38 cellular contexts compared by ENCODE assay signal in the genomic region with DNA sequence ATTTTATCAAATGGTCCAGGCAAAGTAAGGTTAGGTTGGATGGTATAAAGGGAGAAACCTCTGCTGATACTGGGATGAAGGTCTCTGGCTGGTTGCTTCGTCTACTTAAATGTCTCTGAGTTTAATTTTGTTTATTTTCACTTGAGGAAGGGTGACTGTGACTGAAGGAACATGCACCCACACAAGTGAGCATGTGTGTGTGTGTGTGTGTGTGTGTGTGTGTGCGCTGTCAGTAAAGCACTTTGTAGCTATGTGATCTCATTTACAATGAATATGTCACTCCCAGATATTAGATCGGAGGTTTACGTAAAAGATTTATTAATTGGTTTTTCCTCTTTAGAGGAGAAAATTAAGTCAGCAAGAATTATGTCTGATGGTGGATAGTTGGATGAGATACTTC. TPM values are rescaled to one million over a fixed set of nuclear protein-coding genes. Genes with fewer than 3 reads are reported as not detected.
"Had no signal": no experiment of that assay in that cellular context is flagged by ENCODE, and none has a peak within 500 bp of the region (broad histone marks: within the 10 kb centered on the region; RNA-seq: fewer than 3 reads in every experiment).

No MANE protein-coding gene starts in this region.

- H3K27me3 Mint-ChIP-seq: activated naive CD8-positive, alpha-beta T cell treated with anti-CD3 and anti-CD28 coated beads, Interleukin-2, amount 50 U/mL, for 24 hours had no signal

- H3K9me3 Mint-ChIP-seq: activated CD4-positive, alpha-beta memory T cell treated with anti-CD3 and anti-CD28 coated beads, Interleukin-2, amount 10 ng/mL, durations not matched to agents 7 days and 5 days; activated naive CD8-positive, alpha-beta T cell treated with anti-CD3 and anti-CD28 coated beads, Interleukin-2, amount 50 U/mL, for 24 hours had no signal

- H3K36me3 Mint-ChIP-seq: activated naive CD8-positive, alpha-beta T cell; brain had no signal

- H3K27ac Mint-ChIP-seq: activated CD4-positive, alpha-beta memory T cell treated with anti-CD3 and anti-CD28 coated beads, Interleukin-2, amount 10 ng/mL, durations not matched to agents 7 days and 5 days; activated CD8-positive, alpha-beta memory T cell treated with anti-CD3 and anti-CD28 coated beads, Interleukin-2, amount 10 ng/mL, durations not matched to agents 7 days and 5 days; activated naive CD4-positive, alpha-beta T cell treated with anti-CD3 and anti-CD28 coated beads, Interleukin-2, amount 10 ng/mL, durations not matched to agents 7 days and 5 days; activated naive CD8-positive, alpha-beta T cell; activated naive CD8-positive, alpha-beta T cell treated with anti-CD3 and anti-CD28 coated beads, Interleukin-2, amount 50 U/mL, for 24 hours; brain had no signal

- H3K36me3 ChIP-seq: Peyer's patch, WERI-Rb-1 had no signal

- ATAC-seq: activated CD8-positive, alpha-beta memory T cell treated with anti-CD3 and anti-CD28 coated beads, Interleukin-2, amount 10 ng/mL, durations not matched to agents 7 days and 5 days; activated naive CD8-positive, alpha-beta T cell treated with anti-CD3 and anti-CD28 coated beads, Interleukin-2, amount 50 U/mL, for 24 hours; PC-3; Right ventricle myocardium inferior had no signal

- DNase-seq: activated CD4-positive, alpha-beta memory T cell treated with anti-CD3 and anti-CD28 coated beads, Interleukin-2, amount 10 ng/mL, durations not matched to agents 7 days and 5 days; activated CD4-positive, alpha-beta T cell treated with anti-CD3 and anti-CD28 coated beads for 1 hour; activated CD4-positive, alpha-beta T cell treated with anti-CD3 and anti-CD28 coated beads for 48 hours; activated CD4-positive, CD25-positive, alpha-beta regulatory T cell; activated CD8-positive, alpha-beta memory T cell treated with anti-CD3 and anti-CD28 coated beads for 24 hours; activated CD8-positive, alpha-beta memory T cell treated with anti-CD3 and anti-CD28 coated beads, Interleukin-2, amount 10 ng/mL, durations not matched to agents 7 days and 5 days; activated CD8-positive, alpha-beta memory T cell treated with anti-CD3 and anti-CD28 coated beads, Interleukin-2, amount 50 U/mL, for 48 hours; activated effector memory CD4-positive, alpha-beta T cell treated with Interleukin-2 at 50 U/mL for 16 hours; activated naive CD4-positive, alpha-beta T cell treated with anti-CD3 and anti-CD28 coated beads, Interleukin-2, amount 10 ng/mL, durations not matched to agents 7 days and 5 days; activated naive CD8-positive, alpha-beta T cell treated with anti-CD3 and anti-CD28 coated beads, Interleukin-2, amount 50 U/mL, for 24 hours; activated T-cell treated with anti-CD3 and anti-CD28 coated beads, Interleukin-2, amount 50 U/mL, for 48 hours; anterior cingulate cortex; cerebellar nuclear complex; NCI-H1092 treated with DMSO at 0.1 percent for 48 hours; NCI-H1417; NCI-H146; NCI-H187; NCI-H2029 treated with DMSO at 0.1 percent for 48 hours; NCI-H2107; NCI-H2171; NCI-H510A; NCI-H526; NCI-H748 treated with DMSO at 0.1 percent for 48 hours; NK-92 treated with Interleukin-12 subunit alpha and Interleukin-12 subunit beta, amount 100 ng/mL, for 24 hours; PC-3; Peyer's patch; SIG-M5; SW 1271; T1000; WERI-Rb-1 had no signal

- H3K4me3 Mint-ChIP-seq: activated CD4-positive, alpha-beta memory T cell treated with anti-CD3 and anti-CD28 coated beads, Interleukin-2, amount 10 ng/mL, durations not matched to agents 7 days and 5 days; activated CD8-positive, alpha-beta memory T cell treated with anti-CD3 and anti-CD28 coated beads, Interleukin-2, amount 10 ng/mL, durations not matched to agents 7 days and 5 days; activated naive CD4-positive, alpha-beta T cell treated with anti-CD3 and anti-CD28 coated beads, Interleukin-2, amount 10 ng/mL, durations not matched to agents 7 days and 5 days; activated naive CD8-positive, alpha-beta T cell; activated naive CD8-positive, alpha-beta T cell treated with anti-CD3 and anti-CD28 coated beads, Interleukin-2, amount 50 U/mL, for 24 hours; brain had no signal

- H3K4me3 ChIP-seq: Peyer's patch had no signal

- H3K27ac ChIP-seq: Peyer's patch, RWPE1, WERI-Rb-1 had no signal

RNA-seq across cellular contexts. Expression of gene FOXD2, which starts 4.4 kb away (rescaled TPM):
- total RNA-seq: bronchial epithelial cell had no signal

RNA-seq across cellular contexts. Expression of gene FOXE3, which starts 26.1 kb away (rescaled TPM):
- total RNA-seq: activated CD4-positive, alpha-beta memory T cell treated with anti-CD3 and anti-CD28 coated beads, Interleukin-2, amount 10 ng/mL, durations not matched to agents 7 days and 5 days; activated CD8-positive, alpha-beta memory T cell treated with anti-CD3 and anti-CD28 coated beads, Interleukin-2, amount 10 ng/mL, durations not matched to agents 7 days and 5 days; bronchial epithelial cell; M059J; PC-3; Peyer's patch; Right ventricle myocardium inferior; T-helper 1 cell treated with Interleukin-12 subunit alpha and Interleukin-12 subunit beta and Interleukin-4 antibody, amounts not matched to agents 30 ng/mL and 1 ng/mL, for 36 hours; T-helper 2 cell treated with Interferon-gamma antibody and Interleukin-4, amounts not matched to agents 100 ng/mL and 5 ng/mL, for 36 hours had no signal
